Comparison of ENCODE assay signal across 23 cellular contexts in the genomic region with DNA sequence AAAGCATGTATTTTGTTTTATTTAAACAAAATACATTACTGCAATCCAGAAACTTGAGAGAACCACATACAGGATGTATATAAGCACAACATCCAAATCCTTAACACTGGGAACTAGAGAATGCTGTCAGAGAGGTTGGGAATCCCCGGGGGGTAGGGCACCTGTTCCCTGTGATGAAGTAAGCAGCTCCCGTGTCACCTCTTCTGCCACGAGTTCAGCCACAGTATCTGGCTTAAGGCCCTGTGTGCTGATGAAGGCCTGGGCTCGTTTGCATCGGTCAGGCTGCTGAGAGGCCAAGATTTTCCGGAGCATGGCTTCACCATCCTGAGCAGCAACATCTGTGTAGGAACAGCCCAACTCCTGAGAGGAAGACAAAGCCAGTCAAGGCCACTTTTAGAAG.
"Had no signal": no experiment of that assay in that cellular context is flagged by ENCODE, and none has a peak within 500 bp of the region (broad histone marks: within the 10 kb centered on the region; RNA-seq: fewer than 3 reads in every experiment).

No MANE protein-coding gene starts in this region.

- H3K9me3 Mint-ChIP-seq: activated naive CD4-positive, alpha-beta T cell treated with anti-CD3 and anti-CD28 coated beads, Interleukin-2, amount 50 U/mL, for 72 hours; activated naive CD8-positive, alpha-beta T cell treated with anti-CD3 and anti-CD28 coated beads, Interleukin-2, amount 50 U/mL, for 24 hours had no signal

- H3K27ac ChIP-seq: ascending aorta, body of pancreas, Peyer's patch, RWPE1, SJSA1 had no signal

- H3K9me3 ChIP-seq: ascending aorta, body of pancreas, Peyer's patch, SJSA1 had no signal

- H3K27me3 Mint-ChIP-seq: activated naive CD8-positive, alpha-beta T cell treated with anti-CD3 and anti-CD28 coated beads, Interleukin-2, amount 50 U/mL, for 24 hours had no signal

- H3K27ac Mint-ChIP-seq: activated naive CD8-positive, alpha-beta T cell treated with anti-CD3 and anti-CD28 coated beads, Interleukin-2, amount 50 U/mL, for 24 hours had no signal

- DNase-seq: activated CD4-positive, alpha-beta T cell treated with anti-CD3 and anti-CD28 coated beads for 48 hours; activated CD4-positive, alpha-beta T cell treated with anti-CD3 and anti-CD28 coated beads, Interleukin-2, amount 50 U/mL, for 48 hours; activated naive CD4-positive, alpha-beta T cell treated with Interleukin-2 at 50 U/mL for 16 hours; activated naive CD8-positive, alpha-beta T cell treated with anti-CD3 and anti-CD28 coated beads, Interleukin-2, amount 50 U/mL, for 24 hours; amniotic stem cell; body of pancreas; central memory CD4-positive, alpha-beta T cell; KG1; NCI-H1092; NCI-H1417; NCI-H1930; NCI-H345; NCI-H510A; NCI-H69; Peyer's patch; Right ventricle myocardium superior; SW 1271 had no signal

- H3K4me3 Mint-ChIP-seq: activated naive CD8-positive, alpha-beta T cell treated with anti-CD3 and anti-CD28 coated beads, Interleukin-2, amount 50 U/mL, for 24 hours had no signal

- H3K27me3 ChIP-seq: ascending aorta, body of pancreas, Peyer's patch, SJSA1 had no signal

- ATAC-seq: activated CD4-positive, CD25-positive, alpha-beta regulatory T cell treated with anti-CD3 and anti-CD28 coated beads, Interleukin-2, amount 50 U/mL, for 24 hours; activated naive CD4-positive, alpha-beta T cell treated with anti-CD3 and anti-CD28 coated beads, Interleukin-2, amount 50 U/mL, for 72 hours; activated naive CD8-positive, alpha-beta T cell treated with anti-CD3 and anti-CD28 coated beads, Interleukin-2, amount 50 U/mL, for 24 hours; body of pancreas; SK-N-SH treated with all-trans-retinoic acid at 6 μM for 48 hours had no signal

- H3K4me1 ChIP-seq: ascending aorta, body of pancreas, SJSA1 had no signal

- H3K36me3 Mint-ChIP-seq: activated naive CD4-positive, alpha-beta T cell treated with anti-CD3 and anti-CD28 coated beads, Interleukin-2, amount 50 U/mL, for 72 hours had no signal

- H3K4me3 ChIP-seq: ascending aorta, body of pancreas, Peyer's patch, SJSA1 had no signal
